In genomic region chr17:35793257-35793656, GRCh38 we compare ENCODE assay signal across 20 cellular contexts. TPM values are rescaled to one million over a fixed set of nuclear protein-coding genes. Genes with fewer than 3 reads are reported as not detected.
A peak's percentile ranks its signal among the peaks of the same experiment; 100 is the strongest.
DNase-seq lines count a peak whose midpoint lies in the region; ATAC-seq and TF ChIP-seq lines count a peak whose summit lies in the region.
"Had no signal": no experiment of that assay in that cellular context is flagged by ENCODE, and none has a peak within 500 bp of the region (broad histone marks: within the 10 kb centered on the region; RNA-seq: fewer than 3 reads in every experiment).

No MANE protein-coding gene starts in this region.

- no peak overlapping the region for H2BK20ac ChIP-seq in H9 (ENCODE audit: low read depth, low read length, poor library complexity, severe bottlenecking)

- H3K36me3 Mint-ChIP-seq in H9 (ENCODE audit: insufficient read depth in 1 of 3, low read depth in 3 of 3) (no peaks in the 10 kb centered on the region), neural crest cell (ENCODE audit: low read depth) (no peaks in the 10 kb centered on the region)
- H3K36me3 Mint-ChIP-seq: activated naive CD4-positive, alpha-beta T cell treated with anti-CD3 and anti-CD28 coated beads, Interleukin-2, amount 10 ng/mL, durations not matched to agents 7 days and 5 days; natural killer cell had no signal

- peaks cover 6% of the 10 kb centered on the region for H3K23me2 ChIP-seq in H9 (ENCODE audit: insufficient read length, low read depth, low read length, poor library complexity, severe bottlenecking)

- H4K8ac ChIP-seq in H9 (replicated peaks; ENCODE audit: insufficient read length, low read depth, low read length): no peak overlapping the region

- H3K79me2 ChIP-seq in H9 (ENCODE audit: insufficient read depth, low read length): no peaks in the 10 kb centered on the region

- H2BK12ac ChIP-seq in H9 (ENCODE audit: insufficient read length, low read depth, low read length): no peak overlapping the region

- TF ChIP-seq POLR2A in esophagus muscularis mucosa (IDR thresholded peaks at IDR 0.05; ENCODE audit: low read depth): no peak

- no peaks in the 10 kb centered on the region for H3K79me1 ChIP-seq in H9 (ENCODE audit: insufficient read depth, low read depth, low read length, poor library complexity, severe bottlenecking)

- TF ChIP-seq EP300 in esophagus muscularis mucosa (IDR thresholded peaks at IDR 0.05): no peak

- H2AFZ ChIP-seq in H9 (ENCODE audit: low read length): no peak overlapping the region

- H4K5ac ChIP-seq in H9 (ENCODE audit: insufficient read length, low read depth, low read length): no peak overlapping the region

- no peaks in the 10 kb centered on the region for H4K20me1 ChIP-seq in H9 (ENCODE audit: control insufficient read depth, insufficient read depth, insufficient read length)

- H3K23ac ChIP-seq in H9 (ENCODE audit: insufficient read length, low read depth, low read length): no peak overlapping the region

- H3K9me3 ChIP-seq in H9 (ENCODE audit: control insufficient read depth, low read depth, low read length): no peaks in the 10 kb centered on the region
- H3K9me3 ChIP-seq in esophagus muscularis mucosa: no peaks in the 10 kb centered on the region
- H3K9me3 ChIP-seq: psoas muscle had no signal

- no peak overlapping the region for H3K4me2 ChIP-seq in H9 (ENCODE audit: insufficient read depth, insufficient read length, low read length)

- H3K4ac ChIP-seq in H9 (ENCODE audit: low read depth, low read length): no peak overlapping the region

- H3K27me3 ChIP-seq in H9 (ENCODE audit: insufficient read depth, low read length) (peaks cover 30% of the 10 kb centered on the region), esophagus muscularis mucosa (peaks cover 0 to 3% (median 0%) of the 10 kb centered on the region in 4 donors)

- no peaks in the 10 kb centered on the region for H3K36me3 ChIP-seq in esophagus muscularis mucosa

- H3K9me3 Mint-ChIP-seq in H9 (no peaks in the 10 kb centered on the region), neural crest cell (no peaks in the 10 kb centered on the region)
- H3K9me3 Mint-ChIP-seq: activated naive CD4-positive, alpha-beta T cell treated with anti-CD3 and anti-CD28 coated beads, Interleukin-2, amount 10 ng/mL, durations not matched to agents 7 days and 5 days; natural killer cell; stimulated activated naive CD8-positive, alpha-beta T cell treated with anti-CD3 and anti-CD28 coated beads, Interleukin-15, Interleukin-2, amounts not matched to agents 100 ng/mL and 50 ng/mL, for 24 hours had no signal

- no peak overlapping the region for H4K91ac ChIP-seq in H9 (ENCODE audit: insufficient read length, low read depth, low read length)

- H3K56ac ChIP-seq in H9 (ENCODE audit: insufficient read length, low read depth, low read length): no peak overlapping the region

- no peak overlapping the region for H3K27ac Mint-ChIP-seq in H9
- no peak overlapping the region for H3K27ac Mint-ChIP-seq in neural crest cell (ENCODE audit: unreplicated experiment)
- H3K27ac Mint-ChIP-seq: activated naive CD4-positive, alpha-beta T cell treated with anti-CD3 and anti-CD28 coated beads, Interleukin-2, amount 10 ng/mL, durations not matched to agents 7 days and 5 days; natural killer cell; stimulated activated naive CD8-positive, alpha-beta T cell treated with anti-CD3 and anti-CD28 coated beads, Interleukin-15, Interleukin-2, amounts not matched to agents 100 ng/mL and 50 ng/mL, for 24 hours had no signal

- intact Hi-C loops in esophagus muscularis mucosa (cut with DNase I): no loop called here

- peak; percentile 42 for DNase-seq in Ammon's horn (ENCODE audit: low spot score)
- peak; percentile 27 for DNase-seq in H9
- no peak for DNase-seq in esophagus muscularis mucosa (ENCODE audit: extremely low spot score)
- no peak for DNase-seq in neural crest cell (ENCODE audit: low read depth, low spot score)
- no peak for DNase-seq in activated effector memory CD4-positive, alpha-beta T cell treated with Interleukin-2 at 50 U/mL for 16 hours
- DNase-seq in RKO (ENCODE audit: low spot score): no peak
- DNase-seq in SIG-M5 (lab: John Stamatoyannopoulos, UW): no peak
- DNase-seq: activated CD4-positive, alpha-beta T cell treated with anti-CD3 and anti-CD28 coated beads for 48 hours; activated CD8-positive, alpha-beta memory T cell treated with anti-CD3 and anti-CD28 coated beads, Interleukin-2, amount 50 U/mL, for 48 hours; activated naive CD4-positive, alpha-beta T cell treated with anti-CD3 and anti-CD28 coated beads, Interleukin-2, amount 10 ng/mL, durations not matched to agents 7 days and 5 days; GF-D8; Karpas-422; natural killer cell; NCI-H2227 treated with DMSO at 0.1 percent for 48 hours; psoas muscle; SHP77 treated with DMSO at 0.1 percent for 48 hours; stimulated activated CD4-positive, alpha-beta T cell treated with anti-CD3 and anti-CD28 coated beads, Interleukin-15, amount 100 ng/mL, for 24 hours had no signal

- H2BK120ac ChIP-seq in H9 (ENCODE audit: low read depth, low read length, poor library complexity, severe bottlenecking): no peak overlapping the region

- H3K27me3 Mint-ChIP-seq in H9 (ENCODE audit: low read depth) (peaks cover 96% of the 10 kb centered on the region), neural crest cell (ENCODE audit: low read depth) (peaks cover 84% of the 10 kb centered on the region)

- TF ChIP-seq CTCF in H9 (conservative IDR thresholded peaks at IDR 0.05) (no peak), esophagus muscularis mucosa (IDR thresholded peaks at IDR 0.05) (no peak), neural crest cell (conservative IDR thresholded peaks at IDR 0.05) (no peak)

- no peak overlapping the region for H3T11ph ChIP-seq in H9 (ENCODE audit: low read length)

- H3K4me1 Mint-ChIP-seq in H9 (peaks cover 6 to 18% of the 10 kb centered on the region in 2 experiments), neural crest cell (peaks cover 9% of the 10 kb centered on the region)

- no peak for ATAC-seq in GM18502 (IDR thresholded peaks at IDR 0.05; ENCODE audit: poor library complexity, unreplicated experiment)
- ATAC-seq: natural killer cell, psoas muscle had no signal

- H3K27ac ChIP-seq in H9 (ENCODE audit: insufficient read length, low read depth, low read length) (no peak overlapping the region), esophagus muscularis mucosa (replicated peaks in 1 of 4) (peak overlapping the region; percentile 80 to 88 (median 84))
- H3K27ac ChIP-seq: psoas muscle had no signal

- WGBS in H9 (ENCODE audit: extremely low coverage, insufficient read length, low lambda C conversion rate): no CpG with 5 or more reads among the region's 3 CpGs
- WGBS in esophagus muscularis mucosa: 50% methylated on average over 3 of the region's 3 CpGs

- no peak overlapping the region for H3K18ac ChIP-seq in H9 (ENCODE audit: insufficient read length, low read depth, low read length)

- H2BK15ac ChIP-seq in H9 (ENCODE audit: low read depth, low read length): no peak overlapping the region

- H3K4me3 ChIP-seq in esophagus muscularis mucosa: peak overlapping the region; percentile 71 to 89 (median 80)
- H3K4me3 ChIP-seq: psoas muscle had no signal

- no peak overlapping the region for H3K14ac ChIP-seq in H9 (ENCODE audit: insufficient read depth, low read length)

- H2BK5ac ChIP-seq in H9 (ENCODE audit: insufficient read length, low read length): no peak overlapping the region

- H3K4me3 Mint-ChIP-seq in H9: peak overlapping the region in 1 of 2 experiments; percentile 53; a peak in 3 of 5 replicates
- H3K4me3 Mint-ChIP-seq in neural crest cell: peak overlapping the region; percentile 50
- H3K4me3 Mint-ChIP-seq: activated naive CD4-positive, alpha-beta T cell treated with anti-CD3 and anti-CD28 coated beads, Interleukin-2, amount 10 ng/mL, durations not matched to agents 7 days and 5 days; natural killer cell; stimulated activated naive CD8-positive, alpha-beta T cell treated with anti-CD3 and anti-CD28 coated beads, Interleukin-15, Interleukin-2, amounts not matched to agents 100 ng/mL and 50 ng/mL, for 24 hours had no signal

- H2AK5ac ChIP-seq in H9 (ENCODE audit: insufficient read length, low read length): no peak overlapping the region

- H3K4me1 ChIP-seq in H9 (ENCODE audit: insufficient read depth, low read length): 0 out of 2 replicates have a peak, but pooled peaks cover 2% of the 10 kb centered on the region
- H3K4me1 ChIP-seq in esophagus muscularis mucosa: peaks cover 25 to 87% (median 84%) of the 10 kb centered on the region in 4 donors
- H3K4me1 ChIP-seq: psoas muscle had no signal

- H3K9ac ChIP-seq in H9 (ENCODE audit: extremely low read depth, insufficient read length, low read length): no peak overlapping the region

RNA-seq across cellular contexts. Expression of gene MMP28, which starts 2.2 kb away (rescaled TPM):
- total RNA-seq in H9 (2021): not detected in 2 replicates
- 100 to 1,000 TPM in 2 of 4 donors, 10 to 100 TPM in 2; 75.5 to 150 (median 116) TPM for total RNA-seq in esophagus muscularis mucosa
- total RNA-seq in neural crest cell: 0.68 and 0.71 TPM in 2 replicates
- total RNA-seq: H1 had no signal

RNA-seq across cellular contexts. Expression of gene TAF15, which starts 16.0 kb away (rescaled TPM):
- total RNA-seq in H9 (2021) (290 and 304 TPM in 2 replicates), esophagus muscularis mucosa (100 to 1,000 TPM in 3 of 4 donors, 10 to 100 TPM in 1; 93.8 to 140 (median 122) TPM), neural crest cell (300 and 320 TPM in 2 replicates)

RNA-seq across cellular contexts. Expression of gene C17orf50, which starts 32.6 kb away (rescaled TPM):
- total RNA-seq in H9 (2021) (not detected in 2 replicates), esophagus muscularis mucosa (not detected), neural crest cell (0.23 TPM in 1 of 2 replicates, not detected in the other)
- total RNA-seq: H1, natural killer cell, psoas muscle had no signal

RNA-seq across cellular contexts. Expression of gene GAS2L2, which starts 40.2 kb away (rescaled TPM):
- total RNA-seq in H9 (2021) (not detected in 2 replicates), esophagus muscularis mucosa (under 1 TPM; 0.42 to 0.80 (median 0.48) TPM), neural crest cell (0.12 and 0.16 TPM in 2 replicates)

Comparison
In these comparisons a context has a peak if more than half of its experiments do, and no peak if none do; other contexts are left out.
1. DNase-seq: peak in Ammon's horn (single experiment) and H9 (single experiment); none in esophagus muscularis mucosa (single experiment), neural crest cell (single experiment), activated effector memory CD4-positive, alpha-beta T cell treated with Interleukin-2 at 50 U/mL for 16 hours (single experiment), RKO (single experiment) and SIG-M5 (single experiment).
2. RNA of gene MMP28, which starts 2.2 kb away (total RNA-seq): 75.5 to 150 TPM in esophagus muscularis mucosa; 0.68 to 0.71 TPM in neural crest cell and not detected in H9; every median in the first group is over 10 times any median in the second.